ENCODE assay signal across 19 cellular contexts in the genomic region with DNA sequence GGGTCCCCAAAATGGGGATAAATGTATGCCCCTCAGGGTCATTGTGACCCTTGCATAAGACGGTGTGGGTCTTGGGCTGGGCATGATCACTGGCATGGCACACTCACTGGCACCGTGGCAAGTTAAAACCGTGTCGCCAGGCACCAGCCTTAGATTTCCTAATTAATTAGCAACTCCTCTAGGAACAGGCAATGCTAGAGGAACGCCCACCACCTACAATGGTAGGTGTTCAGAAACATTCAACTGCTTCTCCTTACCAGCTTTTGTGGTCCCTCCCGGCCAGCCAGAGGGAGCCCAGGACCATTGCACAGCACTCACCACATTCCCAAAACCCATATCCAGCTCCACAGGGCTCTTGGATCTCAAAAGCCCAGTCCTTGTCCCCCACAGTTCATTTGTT. TPM values are rescaled to one million over a fixed set of nuclear protein-coding genes. Genes with fewer than 3 reads are reported as not detected.
"Had no signal": no experiment of that assay in that cellular context is flagged by ENCODE, and none has a peak within 500 bp of the region (broad histone marks: within the 10 kb centered on the region; RNA-seq: fewer than 3 reads in every experiment).

No MANE protein-coding gene starts in this region.

- ATAC-seq: activated CD8-positive, alpha-beta memory T cell treated with anti-CD3 and anti-CD28 coated beads, Interleukin-2, amount 10 ng/mL, durations not matched to agents 7 days and 5 days; body of pancreas; foreskin keratinocyte; left lobe of liver; stimulated activated effector memory CD8-positive, alpha-beta T cell treated with anti-CD3 and anti-CD28 coated beads, Interleukin-12 subunit alpha, Interleukin-12 subunit beta, amount 100 ng/mL, for 72 hours had no signal

- H3K27me3 ChIP-seq: body of pancreas, foreskin keratinocyte, sigmoid colon, stomach, upper lobe of left lung had no signal

- H3K27ac Mint-ChIP-seq: activated B cell treated with CpG ODN at 0.5 μM for 24 hours; activated CD4-positive, alpha-beta memory T cell treated with anti-CD3 and anti-CD28 coated beads, Interleukin-2, amount 10 ng/mL, durations not matched to agents 7 days and 5 days; activated CD8-positive, alpha-beta memory T cell treated with anti-CD3 and anti-CD28 coated beads, Interleukin-2, amount 10 ng/mL, durations not matched to agents 7 days and 5 days; activated naive CD8-positive, alpha-beta T cell treated with anti-CD3 and anti-CD28 coated beads, Interleukin-2, amount 10 ng/mL, durations not matched to agents 7 days and 5 days; naive B cell; stimulated activated effector memory CD8-positive, alpha-beta T cell treated with anti-CD3 and anti-CD28 coated beads, Interleukin-12 subunit alpha, Interleukin-12 subunit beta, amount 100 ng/mL, for 72 hours; T-helper 2 cell treated with Interferon-gamma antibody and Interleukin-4, amounts not matched to agents 5 μg/mL and 100 μg/mL, for 36 hours had no signal

- H3K27ac ChIP-seq: foreskin keratinocyte, sigmoid colon, upper lobe of left lung had no signal

- H3K36me3 Mint-ChIP-seq: activated CD8-positive, alpha-beta memory T cell treated with anti-CD3 and anti-CD28 coated beads, Interleukin-2, amount 10 ng/mL, durations not matched to agents 7 days and 5 days; activated naive CD8-positive, alpha-beta T cell treated with anti-CD3 and anti-CD28 coated beads, Interleukin-2, amount 10 ng/mL, durations not matched to agents 7 days and 5 days; naive B cell had no signal

- H3K4me3 Mint-ChIP-seq: activated B cell treated with CpG ODN at 0.5 μM for 24 hours; activated CD4-positive, alpha-beta memory T cell treated with anti-CD3 and anti-CD28 coated beads, Interleukin-2, amount 10 ng/mL, durations not matched to agents 7 days and 5 days; activated CD8-positive, alpha-beta memory T cell treated with anti-CD3 and anti-CD28 coated beads, Interleukin-2, amount 10 ng/mL, durations not matched to agents 7 days and 5 days; activated naive CD8-positive, alpha-beta T cell treated with anti-CD3 and anti-CD28 coated beads, Interleukin-2, amount 10 ng/mL, durations not matched to agents 7 days and 5 days; naive B cell; stimulated activated effector memory CD8-positive, alpha-beta T cell treated with anti-CD3 and anti-CD28 coated beads, Interleukin-12 subunit alpha, Interleukin-12 subunit beta, amount 100 ng/mL, for 72 hours; T-helper 2 cell treated with Interferon-gamma antibody and Interleukin-4, amounts not matched to agents 5 μg/mL and 100 μg/mL, for 36 hours had no signal

- DNase-seq: activated B cell treated with CpG ODN at 0.5 μM for 24 hours; activated CD4-positive, alpha-beta memory T cell treated with anti-CD3 and anti-CD28 coated beads, Interleukin-2, amount 10 ng/mL, durations not matched to agents 7 days and 5 days; activated CD4-positive, alpha-beta T cell treated with anti-CD3 and anti-CD28 coated beads for 4 hours; activated CD8-positive, alpha-beta memory T cell treated with anti-CD3 and anti-CD28 coated beads, Interleukin-2, amount 10 ng/mL, durations not matched to agents 7 days and 5 days; activated naive CD4-positive, alpha-beta T cell; activated naive CD8-positive, alpha-beta T cell treated with anti-CD3 and anti-CD28 coated beads, Interleukin-2, amount 10 ng/mL, durations not matched to agents 7 days and 5 days; foreskin keratinocyte; hippocampal formation; mucosa of descending colon; naive B cell; sigmoid colon; stimulated activated CD4-positive, alpha-beta T cell treated with anti-CD3 and anti-CD28 coated beads, Interleukin-4, amount 100 ng/mL, for 24 hours; stomach; upper lobe of left lung had no signal

- H3K4me3 ChIP-seq: body of pancreas, mucosa of descending colon, sigmoid colon, stomach, upper lobe of left lung had no signal

- H3K9me3 ChIP-seq: body of pancreas, mucosa of descending colon, sigmoid colon, stomach, upper lobe of left lung had no signal

- H3K9me3 Mint-ChIP-seq: activated B cell treated with CpG ODN at 0.5 μM for 24 hours; activated CD4-positive, alpha-beta memory T cell treated with anti-CD3 and anti-CD28 coated beads, Interleukin-2, amount 10 ng/mL, durations not matched to agents 7 days and 5 days; activated naive CD8-positive, alpha-beta T cell treated with anti-CD3 and anti-CD28 coated beads, Interleukin-2, amount 10 ng/mL, durations not matched to agents 7 days and 5 days; naive B cell; stimulated activated effector memory CD8-positive, alpha-beta T cell treated with anti-CD3 and anti-CD28 coated beads, Interleukin-12 subunit alpha, Interleukin-12 subunit beta, amount 100 ng/mL, for 72 hours; T-helper 2 cell treated with Interferon-gamma antibody and Interleukin-4, amounts not matched to agents 5 μg/mL and 100 μg/mL, for 36 hours had no signal

- H3K27me3 Mint-ChIP-seq: activated CD4-positive, alpha-beta memory T cell treated with anti-CD3 and anti-CD28 coated beads, Interleukin-2, amount 10 ng/mL, durations not matched to agents 7 days and 5 days; activated CD8-positive, alpha-beta memory T cell treated with anti-CD3 and anti-CD28 coated beads, Interleukin-2, amount 10 ng/mL, durations not matched to agents 7 days and 5 days; activated naive CD8-positive, alpha-beta T cell treated with anti-CD3 and anti-CD28 coated beads, Interleukin-2, amount 10 ng/mL, durations not matched to agents 7 days and 5 days had no signal

- H3K4me1 ChIP-seq: sigmoid colon had no signal

RNA-seq across cellular contexts. Expression of a gene that starts 36.4 kb away (rescaled TPM):
- total RNA-seq: activated B cell treated with CpG ODN at 0.5 μM for 24 hours; activated CD4-positive, alpha-beta memory T cell treated with anti-CD3 and anti-CD28 coated beads, Interleukin-2, amount 10 ng/mL, durations not matched to agents 7 days and 5 days; activated CD8-positive, alpha-beta memory T cell treated with anti-CD3 and anti-CD28 coated beads, Interleukin-2, amount 10 ng/mL, durations not matched to agents 7 days and 5 days; activated naive CD8-positive, alpha-beta T cell treated with anti-CD3 and anti-CD28 coated beads, Interleukin-2, amount 10 ng/mL, durations not matched to agents 7 days and 5 days had no signal

RNA-seq across cellular contexts. Expression of a gene that starts 46.1 kb away (rescaled TPM):
- total RNA-seq: activated B cell treated with CpG ODN at 0.5 μM for 24 hours, left lobe of liver, lung microvascular endothelial cell, stomach had no signal
